ENCODE assay signal across 20 cellular contexts in the genomic region with DNA sequence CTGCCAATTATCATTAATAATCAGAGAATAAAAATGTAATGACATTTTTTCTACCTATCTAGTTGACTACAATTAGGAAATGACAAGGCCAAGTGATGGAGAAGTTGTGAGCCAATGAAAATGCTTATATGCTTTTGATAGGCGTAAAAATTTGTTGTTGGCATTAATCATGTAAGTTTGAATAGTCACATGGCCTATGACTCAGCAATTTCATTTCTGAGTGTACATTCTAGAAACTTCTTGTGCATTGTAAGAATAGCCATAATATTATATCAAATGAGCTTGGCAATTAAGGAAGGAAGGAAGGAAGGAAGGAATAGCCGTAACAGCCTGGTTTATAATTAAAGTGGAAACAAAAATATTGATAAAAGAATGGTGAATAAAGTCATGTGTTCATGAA.
DNase-seq lines count a peak whose midpoint lies in the region; ATAC-seq, FAIRE-seq and TF ChIP-seq lines count a peak whose summit lies in the region.
"Had no signal": no experiment of that assay in that cellular context is flagged by ENCODE, and none has a peak within 500 bp of the region (broad histone marks: within the 10 kb centered on the region; RNA-seq: fewer than 3 reads in every experiment).

No MANE protein-coding gene starts in this region.

- H3K4me2 ChIP-seq in A549 (no peak overlapping the region), HCT116 (ENCODE audit: low read length) (no peak overlapping the region)
- H3K4me2 ChIP-seq: BLaER1 treated with 17β-estradiol and CSF1 and Interleukin-3, amounts not matched to agents 10 nM and 100 nM had no signal

- peak overlapping the region; percentile 88 for H2AFZ ChIP-seq in HCT116 (ENCODE audit: low read depth, low read length, poor library complexity, severe bottlenecking)
- H2AFZ ChIP-seq: GM23248 had no signal

- TF ChIP-seq RAD21 in A549 (conservative IDR thresholded peaks at IDR 0.05 in 1 of 2, IDR thresholded peaks at IDR 0.05 in 1 of 2) (no peak), HCT116 (IDR thresholded peaks at IDR 0.05; ENCODE audit: low read depth) (no peak)

- 89% methylated on average over 2 of the region's 2 CpGs for WGBS in A549 (ENCODE audit: missing lambda C conversion rate)

- no peak for ATAC-seq in A549
- no peak for ATAC-seq in HCT116
- no peak for ATAC-seq in GM19455 (IDR thresholded peaks at IDR 0.05; ENCODE audit: unreplicated experiment)

- H3K79me2 ChIP-seq in HCT116 (ENCODE audit: insufficient read depth, low read length), result no peaks in the 10 kb centered on the region

- H3K4me3 ChIP-seq in A549 (no peak overlapping the region), HCT116 (replicated peaks in 1 of 2; ENCODE audit: low read depth in 1 of 2, low read length in 2 of 2) (no peak overlapping the region), epithelial cell of esophagus (ENCODE audit: low read length) (no peak overlapping the region)
- H3K4me3 ChIP-seq: BLaER1 treated with 17β-estradiol and CSF1 and Interleukin-3, amounts not matched to agents 10 nM and 100 nM; GM23248 had no signal

- H3K9me2 ChIP-seq in HCT116 (ENCODE audit: insufficient read depth), result no peaks in the 10 kb centered on the region

- H3K4me1 ChIP-seq in A549 (no peaks in the 10 kb centered on the region), HCT116 (ENCODE audit: control insufficient read depth in 1 of 2, insufficient read depth in 2 of 2, low read length in 2 of 2) (no peaks in the 10 kb centered on the region)
- H3K4me1 ChIP-seq: BLaER1 treated with 17β-estradiol and CSF1 and Interleukin-3, amounts not matched to agents 10 nM and 100 nM had no signal

- no peak for TF ChIP-seq EP300 in A549 (IDR thresholded peaks at IDR 0.05)

- H3K9ac ChIP-seq in HCT116 (ENCODE audit: low read length), result no peak overlapping the region
- H3K9ac ChIP-seq: BLaER1 treated with 17β-estradiol and CSF1 and Interleukin-3, amounts not matched to agents 10 nM and 100 nM; GM23248 had no signal

- no peaks in the 10 kb centered on the region for H3K36me3 ChIP-seq in HCT116 (ENCODE audit: control insufficient read depth in 1 of 2, insufficient read depth in 2 of 2, low read length in 2 of 2)
- H3K36me3 ChIP-seq: BE2C; BLaER1 treated with 17β-estradiol and CSF1 and Interleukin-3, amounts not matched to agents 10 nM and 100 nM had no signal

- intact Hi-C loops in HCT116 (cut with micrococcal nuclease), result no loop called here

- FAIRE-seq in A549 (lab: Jason Lieb, UNC), result no peak
- FAIRE-seq: D721Med, GM12892, H1 had no signal

- no peak for TF ChIP-seq POLR2A in A549 (IDR thresholded peaks at IDR 0.05; ENCODE audit: low read length)
- TF ChIP-seq POLR2A in HCT116 (IDR thresholded peaks at IDR 0.05; ENCODE audit: borderline replicate concordance, extremely low read depth, insufficient read depth, insufficient read length), result no peak

- H3K27ac ChIP-seq in A549, result no peak overlapping the region
- no peak overlapping the region for H3K27ac ChIP-seq in HCT116 (ENCODE audit: low read depth, low read length)
- H3K27ac ChIP-seq: BLaER1 treated with 17β-estradiol and CSF1 and Interleukin-3, amounts not matched to agents 10 nM and 100 nM; GM23248 had no signal

- RAD21 ChIA-PET in HCT116 (lab: Charles Lee; ENCODE audit: low non-redundant PET in 1 of 2, low total read pairs in 2 of 2, uncharacterized antibody in 2 of 2, unreplicated experiment in 2 of 2), result no interaction called here

- H3K27me3 ChIP-seq in HCT116 (ENCODE audit: insufficient read depth, low read length), result no peaks in the 10 kb centered on the region
- H3K27me3 ChIP-seq: BE2C; BLaER1 treated with 17β-estradiol and CSF1 and Interleukin-3, amounts not matched to agents 10 nM and 100 nM had no signal

- TF ChIP-seq CTCF in A549 (IDR thresholded peaks at IDR 0.05) (no peak), HCT116 (IDR thresholded peaks at IDR 0.05 in 2 of 3, conservative IDR thresholded peaks at IDR 0.05 in 1 of 3; ENCODE audit: borderline replicate concordance in 1 of 3, insufficient read depth in 1 of 3, low read depth in 2 of 3, low read length in 2 of 3) (no peak), epithelial cell of esophagus (IDR thresholded peaks at IDR 0.05; ENCODE audit: insufficient read depth, low read depth, low read length, missing control alignments) (no peak)

- DNase-seq in A549 (ENCODE audit: low read depth in 1 of 2, low spot score in 1 of 2) (no peak), HCT116 (ENCODE audit: low read depth, low spot score) (no peak), RKO (ENCODE audit: low spot score) (peak; percentile 3), epithelial cell of esophagus (ENCODE audit: low read depth) (peak; percentile 3), NCI-H1105 treated with DMSO at 0.1 percent for 48 hours (lab: John Stamatoyannopoulos, UW) (no peak), ureter (ENCODE audit: low spot score) (no peak)
- DNase-seq: AML-193; BE2C; CD4-positive, alpha-beta T cell; CD8-positive, alpha-beta memory T cell; DMS 273 treated with DMSO at 0.1 percent for 48 hours; DND-41; GM23248; H7; HFFc6 had no signal

- POLR2A ChIA-PET in A549 (lab: Yijun Ruan, JAX), result no interaction called here
- POLR2A ChIA-PET in HCT116 (lab: Charles Lee), result no interaction called here

- H3K9me3 ChIP-seq in A549 (no peaks in the 10 kb centered on the region), HCT116 (ENCODE audit: control insufficient read depth in 1 of 2, insufficient read depth in 1 of 2, low read depth in 1 of 2, low read length in 2 of 2) (no peaks in the 10 kb centered on the region)
- H3K9me3 ChIP-seq: BE2C; BLaER1 treated with 17β-estradiol and CSF1 and Interleukin-3, amounts not matched to agents 10 nM and 100 nM had no signal

- no peaks in the 10 kb centered on the region for H4K20me1 ChIP-seq in HCT116 (ENCODE audit: insufficient read depth)
- H4K20me1 ChIP-seq: BLaER1 treated with 17β-estradiol and CSF1 and Interleukin-3, amounts not matched to agents 10 nM and 100 nM had no signal

- CTCF ChIA-PET in A549 (lab: Yijun Ruan, JAX) (no interaction called here), HCT116 (lab: Charles Lee) (interaction anchor here (0.5 kb wide), 1 partner anchor 18 kb away, joined by 4 read pairs; no protein-coding TSS in a partner anchor)

- no TSS peak for BruUV-seq in HCT116 (replicated peaks; lab: Mats Ljungman, UMichigan)

TF ChIP-seq in A549, 52 proteins besides CTCF, POLR2A, EP300 and RAD21:
- TF ChIP-seq HOXB13 (CRISPR knock-in tag; IDR thresholded peaks at IDR 0.05; ENCODE audit: low read depth) (no peak), ZC3H11A (IDR thresholded peaks at IDR 0.05) (no peak), NFE2L2 (conservative IDR thresholded peaks at IDR 0.05; ENCODE audit: low read length) (peak; percentile 93), NPAS2 (CRISPR knock-in tag; IDR thresholded peaks at IDR 0.05; ENCODE audit: borderline replicate concordance) (no peak), MAFK (IDR thresholded peaks at IDR 0.05; ENCODE audit: partially characterized antibody) (peak; percentile 89), CEBPB (IDR thresholded peaks at IDR 0.05) (no peak), BHLHE40 (IDR thresholded peaks at IDR 0.05; ENCODE audit: low read depth, low read length) (no peak), FOSL2 (IDR thresholded peaks at IDR 0.05) (no peak), FOSL2 (CRISPR knock-in tag; IDR thresholded peaks at IDR 0.05) (no peak), CBX8 (IDR thresholded peaks at IDR 0.05) (no peak), TP53 (CRISPR knock-in tag; IDR thresholded peaks at IDR 0.05) (no peak)
TF ChIP-seq in A549: peak in this region for 2.

TF ChIP-seq in HCT116, 20 proteins besides CTCF, POLR2A, EP300 and RAD21:
- no peak for TF ChIP-seq SP1 (IDR thresholded peaks at IDR 0.05; ENCODE audit: low read depth)
- TF ChIP-seq ZBTB33 (IDR thresholded peaks at IDR 0.05; ENCODE audit: extremely low read depth, insufficient replicate concordance, low read length), result no peak

Comparison
In these comparisons a context has a peak if more than half of its experiments do, and no peak if none do; other contexts are left out.
1. DNase-seq: peak in RKO (single experiment) and epithelial cell of esophagus (single experiment); none in A549 (0 of 2), HCT116 (single experiment), NCI-H1105 treated with DMSO at 0.1 percent for 48 hours (single experiment) and ureter (single experiment).